1 cellular context compared by ENCODE assay signal in genomic region chr5:177311723-177312648, GRCh38.
TF ChIP-seq lines count a peak whose summit lies in the region.

MXD3 (minus strand) TSS chr5:177311898; CDS start chr5:177311830, 68 bp downstream.

TF ChIP-seq in K562, 482 proteins besides CTCF, POLR2A, EP300 and RAD21 (continued from another document and continues in another):
- TF ChIP-seq ZNF175 (CRISPR knock-in tag; IDR thresholded peaks at IDR 0.05; ENCODE audit: low read depth) (no peak), NR4A1 (CRISPR knock-in tag; IDR thresholded peaks at IDR 0.05) (no peak), NR4A1 (tag; IDR thresholded peaks at IDR 0.05) (no peak), STAT5A (IDR thresholded peaks at IDR 0.05; ENCODE audit: borderline replicate concordance, low read length) (no peak), ZBTB34 (CRISPR knock-in tag; IDR thresholded peaks at IDR 0.05) (no peak), ELF2 (CRISPR knock-in tag; IDR thresholded peaks at IDR 0.05) (no peak), NCOA2 (IDR thresholded peaks at IDR 0.05; ENCODE audit: partially characterized antibody in 2 of 2) (no peak), SAFB2 (IDR thresholded peaks at IDR 0.05; ENCODE audit: borderline replicate concordance, low read depth, low read length, severe bottlenecking) (no peak), ILK (tag; IDR thresholded peaks at IDR 0.05; ENCODE audit: borderline replicate concordance, low read depth) (no peak), ZBTB1 (CRISPR knock-in tag; IDR thresholded peaks at IDR 0.05; ENCODE audit: borderline replicate concordance, low read depth) (no peak; the same call in 1 of the 2 replicates), MAX (CRISPR knock-in tag; IDR thresholded peaks at IDR 0.05) (peak; percentile 99), ZNF311 (CRISPR knock-in tag; IDR thresholded peaks at IDR 0.05) (no peak), IRF2 (CRISPR knock-in tag; IDR thresholded peaks at IDR 0.05) (no peak), CBX1 (IDR thresholded peaks at IDR 0.05; ENCODE audit: low read depth) (0 out of 2 replicates have a peak, but pooled peaks have one; percentile 4), ZFP1 (CRISPR knock-in tag; IDR thresholded peaks at IDR 0.05) (no peak), HOMEZ (CRISPR knock-in tag; IDR thresholded peaks at IDR 0.05) (no peak), DNMT1 (IDR thresholded peaks at IDR 0.05) (no peak), ZFP91 (CRISPR knock-in tag; IDR thresholded peaks at IDR 0.05) (no peak), HDAC8 (tag; IDR thresholded peaks at IDR 0.05) (no peak), FUS (optimal IDR thresholded peaks at IDR 0.05; ENCODE audit: low read depth, low read length) (no peak), CCAR2 (IDR thresholded peaks at IDR 0.05; ENCODE audit: low read depth, low read length) (no peak), SAFB (IDR thresholded peaks at IDR 0.05; ENCODE audit: borderline replicate concordance, low read depth, low read length) (no peak), U2AF2 (optimal IDR thresholded peaks at IDR 0.05; ENCODE audit: low read depth, low read length) (no peak), RFX1 (IDR thresholded peaks at IDR 0.05) (no peak), TEAD2 (tag; IDR thresholded peaks at IDR 0.05) (no peak), ZNF263 (CRISPR knock-in tag; IDR thresholded peaks at IDR 0.05; ENCODE audit: borderline replicate concordance) (no peak), XRCC3 (IDR thresholded peaks at IDR 0.05) (no peak), RHOXF2B (CRISPR knock-in tag; conservative IDR thresholded peaks at IDR 0.05) (no peak), RUNX1 (IDR thresholded peaks at IDR 0.05; ENCODE audit: low read depth) (0 out of 2 replicates have a peak, but pooled peaks have one; percentile 45), SUPT5H (IDR thresholded peaks at IDR 0.05) (peak; percentile 73), HSF4 (CRISPR knock-in tag; IDR thresholded peaks at IDR 0.05; ENCODE audit: borderline replicate concordance) (no peak), NKRF (IDR thresholded peaks at IDR 0.05; ENCODE audit: borderline replicate concordance) (peak; percentile 99), NR2F6 (CRISPR knock-in tag; IDR thresholded peaks at IDR 0.05) (no peak), CREB3 (tag; conservative IDR thresholded peaks at IDR 0.05; ENCODE audit: low read depth) (no peak), ZNF589 (CRISPR knock-in tag; IDR thresholded peaks at IDR 0.05; ENCODE audit: low read depth) (no peak), MBD2 (IDR thresholded peaks at IDR 0.05; ENCODE audit: borderline replicate concordance, low read depth) (peak; percentile 63), GABPB1 (CRISPR knock-in tag; IDR thresholded peaks at IDR 0.05) (peak; percentile 67), ZNF316 (IDR thresholded peaks at IDR 0.05) (no peak), FOXA3 (CRISPR knock-in tag; conservative IDR thresholded peaks at IDR 0.05 in 1 of 2, IDR thresholded peaks at IDR 0.05 in 1 of 2) (0 out of 4 replicates have a peak, but pooled peaks of 1 of the 2 experiments have one; percentile 67), KAT2B (IDR thresholded peaks at IDR 0.05; ENCODE audit: low read depth, low read length) (no peak), ZC3H11A (IDR thresholded peaks at IDR 0.05; ENCODE audit: low read depth, low read length) (no peak), ZNF644 (tag; IDR thresholded peaks at IDR 0.05; ENCODE audit: low read depth) (no peak), GTF2F1 (IDR thresholded peaks at IDR 0.05; ENCODE audit: low read depth, low read length) (no peak), FOXJ3 (CRISPR knock-in tag; IDR thresholded peaks at IDR 0.05) (no peak), FIP1L1 (IDR thresholded peaks at IDR 0.05; ENCODE audit: low read depth, low read length, poor library complexity, severe bottlenecking) (no peak), ARID3A (IDR thresholded peaks at IDR 0.05; ENCODE audit: borderline replicate concordance, low read depth, low read length) (no peak), THAP12 (CRISPR knock-in tag; IDR thresholded peaks at IDR 0.05) (no peak), ZNF639 (CRISPR knock-in tag; conservative IDR thresholded peaks at IDR 0.05 in 1 of 2, IDR thresholded peaks at IDR 0.05 in 1 of 2) (no peak), ZNF280A (IDR thresholded peaks at IDR 0.05; ENCODE audit: low read depth, partially characterized antibody) (no peak), EP400 (IDR thresholded peaks at IDR 0.05) (peak; percentile 99), YY1 (IDR thresholded peaks at IDR 0.05; ENCODE audit: borderline replicate concordance in 1 of 3, control insufficient read depth in 1 of 3, extremely low read depth in 1 of 3, insufficient read depth in 3 of 3, insufficient read length in 1 of 3, insufficient replicate concordance in 2 of 3, low read depth in 1 of 3, low read length in 2 of 3) (peak in 1 of 3 experiments; percentile 31), MIER1 (IDR thresholded peaks at IDR 0.05; ENCODE audit: low read depth) (no peak), CEBPB (tag; IDR thresholded peaks at IDR 0.05) (no peak), C11orf30 (IDR thresholded peaks at IDR 0.05; ENCODE audit: low read depth) (no peak), SRSF7 (optimal IDR thresholded peaks at IDR 0.05; ENCODE audit: low read depth, low read length) (no peak), HMG20B (CRISPR knock-in tag; IDR thresholded peaks at IDR 0.05) (no peak), NR1H2 (CRISPR knock-in tag; IDR thresholded peaks at IDR 0.05) (no peak), ZNF780A (CRISPR knock-in tag; IDR thresholded peaks at IDR 0.05) (no peak), SRSF9 (IDR thresholded peaks at IDR 0.05; ENCODE audit: borderline replicate concordance, low read depth, low read length) (no peak), KLF6 (CRISPR knock-in tag; IDR thresholded peaks at IDR 0.05; ENCODE audit: borderline replicate concordance) (0 out of 2 replicates have a peak, but pooled peaks have one; percentile 37), ZNF253 (CRISPR knock-in tag; conservative IDR thresholded peaks at IDR 0.05) (no peak), ZEB2 (IDR thresholded peaks at IDR 0.05) (peak; percentile 57), GTF2A2 (tag; IDR thresholded peaks at IDR 0.05) (no peak), HDAC3 (IDR thresholded peaks at IDR 0.05; ENCODE audit: borderline replicate concordance, partially characterized antibody) (no peak)
